ENCODE assay signal across 2 cellular contexts in genomic region chr1:45674478-45674877, GRCh38.
A peak's percentile ranks its signal among the peaks of the same experiment; 100 is the strongest.
TF ChIP-seq lines count a peak whose summit lies in the region.

No MANE protein-coding gene starts in this region.

TF ChIP-seq in HEK293, 187 proteins besides CTCF, POLR2A, EP300 and RAD21:
- no peak for TF ChIP-seq YY1 (tag by site-specific recombination; IDR thresholded peaks at IDR 0.05)
- TF ChIP-seq, protein P1, sequence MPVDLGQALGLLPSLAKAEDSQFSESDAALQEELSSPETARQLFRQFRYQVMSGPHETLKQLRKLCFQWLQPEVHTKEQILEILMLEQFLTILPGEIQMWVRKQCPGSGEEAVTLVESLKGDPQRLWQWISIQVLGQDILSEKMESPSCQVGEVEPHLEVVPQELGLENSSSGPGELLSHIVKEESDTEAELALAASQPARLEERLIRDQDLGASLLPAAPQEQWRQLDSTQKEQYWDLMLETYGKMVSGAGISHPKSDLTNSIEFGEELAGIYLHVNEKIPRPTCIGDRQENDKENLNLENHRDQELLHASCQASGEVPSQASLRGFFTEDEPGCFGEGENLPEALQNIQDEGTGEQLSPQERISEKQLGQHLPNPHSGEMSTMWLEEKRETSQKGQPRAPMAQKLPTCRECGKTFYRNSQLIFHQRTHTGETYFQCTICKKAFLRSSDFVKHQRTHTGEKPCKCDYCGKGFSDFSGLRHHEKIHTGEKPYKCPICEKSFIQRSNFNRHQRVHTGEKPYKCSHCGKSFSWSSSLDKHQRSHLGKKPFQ (tag by site-specific recombination; IDR thresholded peaks at IDR 0.05): no peak
- no peak for TF ChIP-seq ZNF148 (tag by site-specific recombination; IDR thresholded peaks at IDR 0.05; ENCODE audit: borderline replicate concordance)
- no peak for TF ChIP-seq PRDM1 (tag by site-specific recombination; IDR thresholded peaks at IDR 0.05)
- no peak for TF ChIP-seq ZNF76 (tag by site-specific recombination; IDR thresholded peaks at IDR 0.05; ENCODE audit: borderline replicate concordance, low read depth)
- TF ChIP-seq ZBTB17 (tag by site-specific recombination; IDR thresholded peaks at IDR 0.05): 0 out of 2 replicates have a peak, but pooled peaks have one; percentile 26
- peak; percentile 64; the same call in 1 of the 2 replicates for TF ChIP-seq ZBTB48 (tag by site-specific recombination; IDR thresholded peaks at IDR 0.05)

TF ChIP-seq in GM12878, 131 proteins besides CTCF, POLR2A, EP300 and RAD21:
- no peak for TF ChIP-seq SP1 (IDR thresholded peaks at IDR 0.05; ENCODE audit: low read depth, low read length)
- TF ChIP-seq NBN (IDR thresholded peaks at IDR 0.05): no peak
- TF ChIP-seq KAT2A (conservative IDR thresholded peaks at IDR 0.05; ENCODE audit: control insufficient read depth, low read depth, low read length): no peak
- no peak for TF ChIP-seq MYB (IDR thresholded peaks at IDR 0.05; ENCODE audit: borderline replicate concordance, low read depth, low read length)
- TF ChIP-seq RUNX3 (IDR thresholded peaks at IDR 0.05; ENCODE audit: low read length): no peak
- TF ChIP-seq, protein P2, sequence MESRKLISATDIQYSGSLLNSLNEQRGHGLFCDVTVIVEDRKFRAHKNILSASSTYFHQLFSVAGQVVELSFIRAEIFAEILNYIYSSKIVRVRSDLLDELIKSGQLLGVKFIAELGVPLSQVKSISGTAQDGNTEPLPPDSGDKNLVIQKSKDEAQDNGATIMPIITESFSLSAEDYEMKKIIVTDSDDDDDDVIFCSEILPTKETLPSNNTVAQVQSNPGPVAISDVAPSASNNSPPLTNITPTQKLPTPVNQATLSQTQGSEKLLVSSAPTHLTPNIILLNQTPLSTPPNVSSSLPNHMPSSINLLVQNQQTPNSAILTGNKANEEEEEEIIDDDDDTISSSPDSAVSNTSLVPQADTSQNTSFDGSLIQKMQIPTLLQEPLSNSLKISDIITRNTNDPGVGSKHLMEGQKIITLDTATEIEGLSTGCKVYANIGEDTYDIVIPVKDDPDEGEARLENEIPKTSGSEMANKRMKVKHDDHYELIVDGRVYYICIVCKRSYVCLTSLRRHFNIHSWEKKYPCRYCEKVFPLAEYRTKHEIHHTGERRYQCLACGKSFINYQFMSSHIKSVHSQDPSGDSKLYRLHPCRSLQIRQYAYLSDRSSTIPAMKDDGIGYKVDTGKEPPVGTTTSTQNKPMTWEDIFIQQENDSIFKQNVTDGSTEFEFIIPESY (IDR thresholded peaks at IDR 0.05): no peak
- no peak for TF ChIP-seq CHD4 (IDR thresholded peaks at IDR 0.05)
- TF ChIP-seq, protein P3, sequence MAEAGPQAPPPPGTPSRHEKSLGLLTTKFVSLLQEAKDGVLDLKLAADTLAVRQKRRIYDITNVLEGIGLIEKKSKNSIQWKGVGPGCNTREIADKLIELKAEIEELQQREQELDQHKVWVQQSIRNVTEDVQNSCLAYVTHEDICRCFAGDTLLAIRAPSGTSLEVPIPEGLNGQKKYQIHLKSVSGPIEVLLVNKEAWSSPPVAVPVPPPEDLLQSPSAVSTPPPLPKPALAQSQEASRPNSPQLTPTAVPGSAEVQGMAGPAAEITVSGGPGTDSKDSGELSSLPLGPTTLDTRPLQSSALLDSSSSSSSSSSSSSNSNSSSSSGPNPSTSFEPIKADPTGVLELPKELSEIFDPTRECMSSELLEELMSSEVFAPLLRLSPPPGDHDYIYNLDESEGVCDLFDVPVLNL (IDR thresholded peaks at IDR 0.05; ENCODE audit: low read depth, low read length): no peak
- no peak for TF ChIP-seq ASH2L (IDR thresholded peaks at IDR 0.05; ENCODE audit: borderline replicate concordance, low read depth)
- TF ChIP-seq BRCA1 (IDR thresholded peaks at IDR 0.05; ENCODE audit: low read depth, low read length): no peak
- TF ChIP-seq SMAD1 (IDR thresholded peaks at IDR 0.05; ENCODE audit: low read depth, partially characterized antibody): no peak
- TF ChIP-seq, protein P4, sequence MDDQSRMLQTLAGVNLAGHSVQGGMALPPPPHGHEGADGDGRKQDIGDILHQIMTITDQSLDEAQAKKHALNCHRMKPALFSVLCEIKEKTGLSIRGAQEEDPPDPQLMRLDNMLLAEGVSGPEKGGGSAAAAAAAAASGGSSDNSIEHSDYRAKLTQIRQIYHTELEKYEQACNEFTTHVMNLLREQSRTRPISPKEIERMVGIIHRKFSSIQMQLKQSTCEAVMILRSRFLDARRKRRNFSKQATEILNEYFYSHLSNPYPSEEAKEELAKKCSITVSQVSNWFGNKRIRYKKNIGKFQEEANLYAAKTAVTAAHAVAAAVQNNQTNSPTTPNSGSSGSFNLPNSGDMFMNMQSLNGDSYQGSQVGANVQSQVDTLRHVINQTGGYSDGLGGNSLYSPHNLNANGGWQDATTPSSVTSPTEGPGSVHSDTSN (IDR thresholded peaks at IDR 0.05; ENCODE audit: insufficient replicate concordance, low read depth, low read length): no peak
- TF ChIP-seq IRF4 (IDR thresholded peaks at IDR 0.05; ENCODE audit: low read depth, low read length): no peak
- TF ChIP-seq RELB (IDR thresholded peaks at IDR 0.05; ENCODE audit: low read depth): no peak
- TF ChIP-seq, protein P5, sequence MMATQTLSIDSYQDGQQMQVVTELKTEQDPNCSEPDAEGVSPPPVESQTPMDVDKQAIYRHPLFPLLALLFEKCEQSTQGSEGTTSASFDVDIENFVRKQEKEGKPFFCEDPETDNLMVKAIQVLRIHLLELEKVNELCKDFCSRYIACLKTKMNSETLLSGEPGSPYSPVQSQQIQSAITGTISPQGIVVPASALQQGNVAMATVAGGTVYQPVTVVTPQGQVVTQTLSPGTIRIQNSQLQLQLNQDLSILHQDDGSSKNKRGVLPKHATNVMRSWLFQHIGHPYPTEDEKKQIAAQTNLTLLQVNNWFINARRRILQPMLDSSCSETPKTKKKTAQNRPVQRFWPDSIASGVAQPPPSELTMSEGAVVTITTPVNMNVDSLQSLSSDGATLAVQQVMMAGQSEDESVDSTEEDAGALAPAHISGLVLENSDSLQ (IDR thresholded peaks at IDR 0.05): no peak
- TF ChIP-seq, protein P6, sequence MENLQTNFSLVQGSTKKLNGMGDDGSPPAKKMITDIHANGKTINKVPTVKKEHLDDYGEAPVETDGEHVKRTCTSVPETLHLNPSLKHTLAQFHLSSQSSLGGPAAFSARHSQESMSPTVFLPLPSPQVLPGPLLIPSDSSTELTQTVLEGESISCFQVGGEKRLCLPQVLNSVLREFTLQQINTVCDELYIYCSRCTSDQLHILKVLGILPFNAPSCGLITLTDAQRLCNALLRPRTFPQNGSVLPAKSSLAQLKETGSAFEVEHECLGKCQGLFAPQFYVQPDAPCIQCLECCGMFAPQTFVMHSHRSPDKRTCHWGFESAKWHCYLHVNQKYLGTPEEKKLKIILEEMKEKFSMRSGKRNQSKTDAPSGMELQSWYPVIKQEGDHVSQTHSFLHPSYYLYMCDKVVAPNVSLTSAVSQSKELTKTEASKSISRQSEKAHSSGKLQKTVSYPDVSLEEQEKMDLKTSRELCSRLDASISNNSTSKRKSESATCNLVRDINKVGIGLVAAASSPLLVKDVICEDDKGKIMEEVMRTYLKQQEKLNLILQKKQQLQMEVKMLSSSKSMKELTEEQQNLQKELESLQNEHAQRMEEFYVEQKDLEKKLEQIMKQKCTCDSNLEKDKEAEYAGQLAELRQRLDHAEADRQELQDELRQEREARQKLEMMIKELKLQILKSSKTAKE (IDR thresholded peaks at IDR 0.05; ENCODE audit: low read depth, poor library complexity, severe bottlenecking): no peak
- TF ChIP-seq ZNF687 (IDR thresholded peaks at IDR 0.05): no peak
- no peak for TF ChIP-seq IKZF1 (conservative IDR thresholded peaks at IDR 0.05)
- no peak for TF ChIP-seq ZBTB40 (IDR thresholded peaks at IDR 0.05; ENCODE audit: borderline replicate concordance)
